Comparison of ENCODE assay signal across 8 cellular contexts in genomic region chr3:42502429-42503250, GRCh38. TPM values are rescaled to one million over a fixed set of nuclear protein-coding genes. Genes with fewer than 3 reads are reported as not detected.
DNase-seq lines count a peak whose midpoint lies in the region; ATAC-seq and TF ChIP-seq lines count a peak whose summit lies in the region.

Gene VIPR1, plus strand, starts transcription at chr3:42502643. Its CDS starts 93 bp downstream, at chr3:42502736.

- 7 to 10% (median 9%) methylated on average over 25 to 69 of the region's 69 CpGs for WGBS in stomach, 5 donors

- H3K36me3 ChIP-seq in PC-3 (ENCODE audit: low read depth, low read length) (no peaks in the 10 kb centered on the region), neural progenitor cell (no peaks in the 10 kb centered on the region), stomach (no peaks in the 10 kb centered on the region)

- no peaks in the 10 kb centered on the region for H3K79me2 ChIP-seq in PC-3 (ENCODE audit: low read length)
- H3K79me2 ChIP-seq in neural progenitor cell (ENCODE audit: low read depth), result no peaks in the 10 kb centered on the region

- H3K4me1 Mint-ChIP-seq in neural progenitor cell, result peaks cover 18% of the 10 kb centered on the region

- H3K9ac ChIP-seq in PC-3 (ENCODE audit: low read length), result peak within 1 kb of the TSS; percentile 1; the same call in 1 of the 2 replicates
- H3K9ac ChIP-seq in neural progenitor cell, result no peak within 1 kb of the TSS

- H3K4me3 ChIP-seq in PC-3 (ENCODE audit: low read length) (peak within 1 kb of the TSS; percentile 67), fibroblast of villous mesenchyme (ENCODE audit: low read depth, low read length) (peak within 1 kb of the TSS; percentile 23), neural progenitor cell (peak within 1 kb of the TSS; percentile 74), stomach (peak within 1 kb of the TSS; percentile 61 to 67 (median 62))

- no peaks in the 10 kb centered on the region for H3K9me2 ChIP-seq in PC-3 (replicated peaks; ENCODE audit: low read length)

- no peak within 1 kb of the TSS for H3K27ac Mint-ChIP-seq in neural progenitor cell

- H4K20me1 ChIP-seq in PC-3 (ENCODE audit: low read length), result no peaks in the 10 kb centered on the region
- H4K20me1 ChIP-seq in neural progenitor cell (ENCODE audit: low read depth), result peaks cover 4% of the 10 kb centered on the region

- H3K4me2 ChIP-seq in PC-3 (ENCODE audit: low read length), result peak within 1 kb of the TSS; percentile 87
- peak within 1 kb of the TSS; percentile 96 for H3K4me2 ChIP-seq in neural progenitor cell

- no TSS peak for BruUV-seq in PC-3 (replicated peaks; lab: Mats Ljungman, UMichigan)

- intact Hi-C loops in PC-3 (cut with micrococcal nuclease) (loop anchor here (2.0 kb wide), 1 partner anchor 44 kb away; no protein-coding TSS in a partner anchor), stomach (cut with DNase I; ENCODE audit: low total_unique reads) (no loop called here)

- peak; percentile 73 for ATAC-seq in GM19468 (IDR thresholded peaks at IDR 0.05; ENCODE audit: extremely low read depth, unreplicated experiment)
- ATAC-seq in PC-3, result peak; percentile 89

- no peak for TF ChIP-seq CTCF in PC-3 (conservative IDR thresholded peaks at IDR 0.05; ENCODE audit: low read depth, low read length)
- TF ChIP-seq CTCF in fibroblast of villous mesenchyme (IDR thresholded peaks at IDR 0.05; ENCODE audit: insufficient read depth, low read depth, low read length), result no peak
- TF ChIP-seq CTCF in neural progenitor cell (IDR thresholded peaks at IDR 0.05), result no peak
- no peak for TF ChIP-seq CTCF in stomach (IDR thresholded peaks at IDR 0.05)

- H3K9me3 ChIP-seq in PC-3 (ENCODE audit: low read length), result no peaks in the 10 kb centered on the region
- H3K9me3 ChIP-seq in neural progenitor cell (ENCODE audit: low read depth), result no peaks in the 10 kb centered on the region
- no peaks in the 10 kb centered on the region for H3K9me3 ChIP-seq in stomach

- peaks cover 2% of the 10 kb centered on the region for H3K9me3 Mint-ChIP-seq in neural progenitor cell

- H3K4me1 ChIP-seq in PC-3 (ENCODE audit: insufficient read depth, low read length) (peaks cover 19% of the 10 kb centered on the region), neural progenitor cell (no peaks in the 10 kb centered on the region), stomach (peaks cover 18 to 36% (median 31%) of the 10 kb centered on the region in 4 donors)

- peak within 1 kb of the TSS; percentile 85 for H3K4me3 Mint-ChIP-seq in neural progenitor cell

- H3K27ac ChIP-seq in PC-3 (ENCODE audit: low read length) (no peak within 1 kb of the TSS), neural progenitor cell (no peak within 1 kb of the TSS), stomach (peak within 1 kb of the TSS; percentile 61 to 79 (median 70))

- no peak for TF ChIP-seq POLR2A in stomach (IDR thresholded peaks at IDR 0.05)

- H2AFZ ChIP-seq in PC-3 (ENCODE audit: low read length) (peak within 1 kb of the TSS; percentile 86), neural progenitor cell (replicated peaks) (peak within 1 kb of the TSS; percentile 95)

- H3K27me3 Mint-ChIP-seq in neural progenitor cell (ENCODE audit: insufficient read depth, low read depth), result peaks cover 59% of the 10 kb centered on the region

- no peaks in the 10 kb centered on the region for H3K27me3 ChIP-seq in PC-3 (ENCODE audit: low read length)
- H3K27me3 ChIP-seq in neural progenitor cell, result peaks cover 64% of the 10 kb centered on the region
- H3K27me3 ChIP-seq in stomach, result peaks cover 0 to 50% (median 19%) of the 10 kb centered on the region in 3 donors

- no peak for TF ChIP-seq EP300 in stomach (IDR thresholded peaks at IDR 0.05)

- DNase-seq in COLO829 (ENCODE audit: low spot score) (peak; percentile 40), HPDE6-E6E7 (ENCODE audit: extremely low spot score) (peak; percentile 60), PC-3 (peak; percentile 92), fibroblast of villous mesenchyme (ENCODE audit: low read depth) (no peak), neural progenitor cell (ENCODE audit: low spot score) (peak; percentile 94), stomach (peak; percentile 95)
- DNase-seq in activated T-helper 1 cell treated with anti-CD3 and anti-CD28 coated beads, Interleukin-2, amount 50 U/mL, for 16 hours (ENCODE audit: low read depth in 1 of 2, low spot score in 1 of 2), result peak; percentile 89 to 91

- POLR2A ChIA-PET in PC-3 (lab: Charles Lee; ENCODE audit: unreplicated experiment), result interaction anchor here (0.6 to 1.1 kb wide), 4 partner anchors 13 to 786 kb away, joined by 3 to 6 read pairs (median 4); no protein-coding TSS in a partner anchor

- no peaks in the 10 kb centered on the region for H3K36me3 Mint-ChIP-seq in neural progenitor cell

- CTCF ChIA-PET in PC-3 (lab: Charles Lee), result interaction anchor here (0.5 to 1.9 kb wide), 4 partner anchors 24 to 79 kb away, joined by 3 to 12 read pairs (median 4); no protein-coding TSS in a partner anchor

- no peaks in the 10 kb centered on the region for H3F3A ChIP-seq in PC-3 (ENCODE audit: low read length, unreplicated experiment)
- peaks cover 6% of the 10 kb centered on the region for H3F3A ChIP-seq in neural progenitor cell (ENCODE audit: low read depth)

RNA-seq across cellular contexts. Expression of gene VIPR1, which starts in this region (rescaled TPM):
- 3.7 and 7.0 TPM in 2 replicates for total RNA-seq in PC-3 (2014; rRNA removed)
- total RNA-seq in fibroblast of villous mesenchyme, result 0.32 TPM in 1 of 2 replicates, not detected in the other
- 1.4 and 2.9 TPM in 2 replicates for total RNA-seq in neural progenitor cell (ENCODE audit: low replicate concordance)
- 100 to 1,000 TPM in 1 of 5 donors, 10 to 100 TPM in 3, 1 to 10 TPM in 1; 9.5 to 170 (median 14.0) TPM for total RNA-seq in stomach
- 10 to 100 TPM in 1 of 3 donors, 1 to 10 TPM in 2; 2.2 to 10.0 (median 3.1) TPM for polyA plus RNA-seq in stomach

Comparison
In these comparisons a context has a peak if more than half of its experiments do, and no peak if none do; other contexts are left out.
1. H3K27ac ChIP-seq: peak in stomach (5 of 5); none in PC-3 (single experiment) and neural progenitor cell (single experiment).
2. H3K4me3 ChIP-seq: peak in every context shown above with its lines; median percentile 74 in neural progenitor cell; 67 in PC-3; 62 in stomach; 23 in fibroblast of villous mesenchyme.